ENCODE assay signal across 16 cellular contexts in genomic region chr7:608954-609711, GRCh38.
DNase-seq lines count a peak whose midpoint lies in the region; ATAC-seq, FAIRE-seq and TF ChIP-seq lines count a peak whose summit lies in the region.
"Had no signal": no experiment of that assay in that cellular context is flagged by ENCODE, and none has a peak within 500 bp of the region (broad histone marks: within the 10 kb centered on the region; RNA-seq: fewer than 3 reads in every experiment).

No MANE protein-coding gene starts in this region.

- peaks cover 9 to 11% of the 10 kb centered on the region in 2 donors for H3K36me3 Mint-ChIP-seq in CD4-positive, alpha-beta memory T cell
- no peaks in the 10 kb centered on the region for H3K36me3 Mint-ChIP-seq in osteocyte (ENCODE audit: unreplicated experiment)

- no peak overlapping the region for H3K27ac ChIP-seq in CD4-positive, alpha-beta memory T cell (ENCODE audit: low read depth, low read length)
- H3K27ac ChIP-seq in IMR-90 (ENCODE audit: insufficient read depth, low read length) (no peak overlapping the region), K562 (ENCODE audit: extremely low read depth, low read depth, low read length) (no peak overlapping the region)
- H3K27ac ChIP-seq: neutrophil, VCaP had no signal

- no peak for FAIRE-seq in K562 (lab: Jason Lieb, UNC)
- FAIRE-seq in urothelium cell line (lab: Jason Lieb, UNC), result no peak

- H2AK5ac ChIP-seq in IMR-90 (ENCODE audit: low read depth, low read length), result no peak overlapping the region

- H3K4me3 ChIP-seq in CD4-positive, alpha-beta memory T cell (ENCODE audit: low read length in 2 of 2), result no peak overlapping the region
- H3K4me3 ChIP-seq in IMR-90 (ENCODE audit: insufficient read depth, low read depth, low read length), result no peak overlapping the region
- no peak overlapping the region for H3K4me3 ChIP-seq in K562
- H3K4me3 ChIP-seq: adrenal gland, gastroesophageal sphincter, testis had no signal

- H3K23ac ChIP-seq in IMR-90 (ENCODE audit: low read depth, low read length), result no peak overlapping the region

- H3K27me3 ChIP-seq in CD4-positive, alpha-beta memory T cell (ENCODE audit: insufficient read depth, low read length), result no peaks in the 10 kb centered on the region
- no peaks in the 10 kb centered on the region; the same call in 1 of the 2 replicates for H3K27me3 ChIP-seq in IMR-90 (ENCODE audit: control insufficient read depth, insufficient read depth, low read length)
- H3K27me3 ChIP-seq in K562 (ENCODE audit: control insufficient read depth in 2 of 2, insufficient read depth in 2 of 2, low read length in 2 of 2), result no peaks in the 10 kb centered on the region
- H3K27me3 ChIP-seq: adrenal gland, gastroesophageal sphincter, testis had no signal

- no peaks in the 10 kb centered on the region for H3K27me3 Mint-ChIP-seq in CD4-positive, alpha-beta memory T cell
- H3K27me3 Mint-ChIP-seq in osteocyte (ENCODE audit: unreplicated experiment), result no peaks in the 10 kb centered on the region

- DNase-seq in CD4-positive, alpha-beta memory T cell, result no peak
- DNase-seq in IMR-90 (no peak), K562 (ENCODE audit: extremely low read depth in 1 of 4, low spot score in 3 of 4) (no peak), osteocyte (ENCODE audit: extremely low spot score, unreplicated experiment) (no peak), anterior cingulate cortex (lab: John Stamatoyannopoulos, UW) (no peak), islet precursor cell (no peak), urothelium cell line (ENCODE audit: low spot score) (no peak)
- DNase-seq: adrenal gland, cortex of kidney, DMS153, NCI-H187, NCI-H446 treated with DMSO at 0.1 percent for 48 hours, testis had no signal

- no peaks in the 10 kb centered on the region for H3K36me3 ChIP-seq in CD4-positive, alpha-beta memory T cell (ENCODE audit: insufficient read depth, low read length)
- H3K36me3 ChIP-seq in IMR-90 (ENCODE audit: control insufficient read depth, insufficient read depth, low read length) (no peaks in the 10 kb centered on the region), K562 (ENCODE audit: control insufficient read depth, insufficient read depth, low read length) (peaks cover 16% of the 10 kb centered on the region)
- H3K36me3 ChIP-seq: adrenal gland, neutrophil had no signal

- no peak for ATAC-seq in IMR-90 (ENCODE audit: low read depth)
- no peak for ATAC-seq in K562
- ATAC-seq: gastroesophageal sphincter had no signal

- no peak overlapping the region for H3K18ac ChIP-seq in IMR-90 (ENCODE audit: low read depth, low read length)

- H3K27ac Mint-ChIP-seq in CD4-positive, alpha-beta memory T cell, result peak overlapping the region in 5 of 7 donors; percentile 19 to 72 (median 57)
- peak overlapping the region; percentile 59 for H3K27ac Mint-ChIP-seq in osteocyte (ENCODE audit: unreplicated experiment)

- H2BK20ac ChIP-seq in IMR-90 (ENCODE audit: low read depth, low read length), result no peak overlapping the region

- H2AFZ ChIP-seq in IMR-90 (replicated peaks; ENCODE audit: low read length, poor library complexity), result peak overlapping the region; percentile 61
- H2AFZ ChIP-seq in K562 (ENCODE audit: low read depth, low read length), result no peak overlapping the region

- dilution Hi-C loops in IMR-90 (cut with HindIII; ENCODE audit: low sequenced_read_pairs, unreplicated experiment), result no loop called here

- TF ChIP-seq RAD21 in IMR-90 (IDR thresholded peaks at IDR 0.05; ENCODE audit: low read length) (no peak), K562 (CRISPR knock-in tag; conservative IDR thresholded peaks at IDR 0.05 in 1 of 2, IDR thresholded peaks at IDR 0.05 in 1 of 2) (no peak)

- TF ChIP-seq CTCF in IMR-90 (conservative IDR thresholded peaks at IDR 0.05; ENCODE audit: low read depth, low read length) (no peak), K562 (IDR thresholded peaks at IDR 0.05 in 2 of 3, conservative IDR thresholded peaks at IDR 0.05 in 1 of 3; ENCODE audit: insufficient read depth in 2 of 3, low read depth in 1 of 3, low read length in 3 of 3) (no peak), osteocyte (IDR thresholded peaks at IDR 0.05) (no peak)

- peaks cover 26% of the 10 kb centered on the region; the same call in 2 of the 3 replicates for H3K79me2 ChIP-seq in K562 (ENCODE audit: control insufficient read depth, insufficient read depth, low read length)

- peak overlapping the region in 1 of 8 donors; percentile 41 for H3K4me3 Mint-ChIP-seq in CD4-positive, alpha-beta memory T cell
- no peak overlapping the region for H3K4me3 Mint-ChIP-seq in osteocyte (ENCODE audit: unreplicated experiment)

- H4K91ac ChIP-seq in IMR-90 (ENCODE audit: insufficient read depth, low read depth, low read length), result no peak overlapping the region

- H3K9me1 ChIP-seq in IMR-90 (ENCODE audit: insufficient read depth, low read length), result no peaks in the 10 kb centered on the region
- peaks cover 6% of the 10 kb centered on the region for H3K9me1 ChIP-seq in K562 (ENCODE audit: control insufficient read depth, insufficient read depth, low read length)

- H2BK120ac ChIP-seq in IMR-90 (ENCODE audit: low read depth, low read length), result no peak overlapping the region

- intact Hi-C loops in CD4-positive, alpha-beta memory T cell (cut with micrococcal nuclease), result no loop called here
- intact Hi-C loops in IMR-90 (cut with micrococcal nuclease) (no loop called here), K562 (cut with micrococcal nuclease) (loop anchor here (10.0 kb wide), 1 partner anchor 144 kb away; no protein-coding TSS in a partner anchor)

- H3K9me3 ChIP-seq in CD4-positive, alpha-beta memory T cell (ENCODE audit: control insufficient read depth in 1 of 2, low read length in 2 of 2), result no peaks in the 10 kb centered on the region
- no peaks in the 10 kb centered on the region for H3K9me3 ChIP-seq in IMR-90 (ENCODE audit: control insufficient read depth, insufficient read depth, low read length)
- H3K9me3 ChIP-seq in K562 (replicated peaks; ENCODE audit: control insufficient read depth, insufficient read depth, low read depth, low read length), result no peaks in the 10 kb centered on the region
- H3K9me3 ChIP-seq: adrenal gland, gastroesophageal sphincter, neutrophil, testis had no signal

- H3K4ac ChIP-seq in IMR-90 (ENCODE audit: low read depth, low read length), result no peak overlapping the region

- H3K14ac ChIP-seq in IMR-90 (replicated peaks; ENCODE audit: low read depth, low read length), result no peak overlapping the region

- no peaks in the 10 kb centered on the region for H4K20me1 ChIP-seq in IMR-90 (ENCODE audit: insufficient read depth, low read length)
- no peaks in the 10 kb centered on the region for H4K20me1 ChIP-seq in K562 (replicated peaks; ENCODE audit: control insufficient read depth, insufficient read depth, low read length)

- H3K9ac ChIP-seq in IMR-90 (ENCODE audit: low read depth, low read length), result no peak overlapping the region
- H3K9ac ChIP-seq in K562 (ENCODE audit: insufficient read depth in 1 of 2, low read depth in 2 of 2, low read length in 2 of 2), result peak overlapping the region in 1 of 2 experiments; percentile 83; a peak in 2 of 4 replicates

- H3K9me3 Mint-ChIP-seq in CD4-positive, alpha-beta memory T cell, result peaks cover 0 to 7% (median 2%) of the 10 kb centered on the region in 8 donors
- H3K9me3 Mint-ChIP-seq in osteocyte (ENCODE audit: unreplicated experiment), result no peaks in the 10 kb centered on the region

- H3K4me1 ChIP-seq in CD4-positive, alpha-beta memory T cell (ENCODE audit: insufficient read depth, low read length), result peaks cover 34% of the 10 kb centered on the region
- H3K4me1 ChIP-seq in IMR-90 (ENCODE audit: control insufficient read depth, insufficient read depth, low read length) (0 out of 2 replicates have a peak, but pooled peaks cover 3% of the 10 kb centered on the region), K562 (replicated peaks in 1 of 2; ENCODE audit: control insufficient read depth in 2 of 2, insufficient read depth in 2 of 2, low read length in 2 of 2) (peaks cover 40 to 65% of the 10 kb centered on the region in 2 experiments)

- WGBS in IMR-90 (ENCODE audit: extremely low coverage in 2 of 2, insufficient read length in 1 of 2), 2 experiments, result 98% methylated on average over 7 of the region's 15 CpGs; no CpG with 5 or more reads in 1 of the 2 experiments
- 92% methylated on average over 13 of the region's 15 CpGs for WGBS in K562 (ENCODE audit: insufficient coverage, low coverage, missing lambda C conversion rate)

- TF ChIP-seq EP300 in K562 (IDR thresholded peaks at IDR 0.05; ENCODE audit: low read length), result no peak

- no peak overlapping the region for H2BK15ac ChIP-seq in IMR-90 (ENCODE audit: low read depth, low read length)

- POLR2A ChIA-PET in CD4-positive, alpha-beta memory T cell (lab: Charles Lee; ENCODE audit: partially characterized antibody), result interaction anchor here (1.8 kb wide), 1 partner anchor 9 kb away, joined by 7 read pairs; no protein-coding TSS in a partner anchor
- POLR2A ChIA-PET in IMR-90 (lab: Charles Lee; ENCODE audit: unreplicated experiment) (no interaction called here), K562 (lab: Yijun Ruan, JAX) (interaction anchor here (0.7 kb wide), 1 partner anchor 81 kb away, joined by 4 read pairs; no protein-coding TSS in a partner anchor)

- no peak overlapping the region for H4K5ac ChIP-seq in IMR-90 (ENCODE audit: low read depth, low read length)

- TF ChIP-seq POLR2A in IMR-90 (IDR thresholded peaks at IDR 0.05; ENCODE audit: low read depth, low read length) (no peak), K562 (conservative IDR thresholded peaks at IDR 0.05) (no peak)

- no peaks in the 10 kb centered on the region for H3K79me1 ChIP-seq in IMR-90 (ENCODE audit: low read depth in 1 of 2, low read length in 2 of 2)

- H4K8ac ChIP-seq in IMR-90 (ENCODE audit: low read depth in 2 of 2, low read length in 2 of 2), result no peak overlapping the region

- no TSS peak for BruUV-seq in IMR-90 (replicated peaks; lab: Mats Ljungman, UMichigan)
- no TSS peak for BruUV-seq in K562 (replicated peaks; lab: Mats Ljungman, UMichigan)

- CTCF ChIA-PET in CD4-positive, alpha-beta memory T cell (lab: Charles Lee; ENCODE audit: partially characterized antibody), result no interaction called here
- CTCF ChIA-PET in IMR-90 (lab: Yijun Ruan, JAX) (no interaction called here), K562 (lab: Yijun Ruan, JAX; ENCODE audit: low intra/inter-chr PET ratio) (no interaction called here)

- in situ Hi-C loops in IMR-90 (cut with MboI; ENCODE audit: low sequenced_read_pairs) (no loop called here), K562 (cut with MboI) (no loop called here)

- H3K56ac ChIP-seq in IMR-90 (ENCODE audit: extremely low read depth, insufficient read depth, low read length), result no peak overlapping the region

- no peak overlapping the region for H3K4me2 ChIP-seq in IMR-90 (ENCODE audit: low read depth, low read length)
- H3K4me2 ChIP-seq in K562 (ENCODE audit: insufficient read depth, low read length), result no peak overlapping the region

- H2BK5ac ChIP-seq in IMR-90 (ENCODE audit: low read depth, low read length, poor library complexity, severe bottlenecking), result no peak overlapping the region

- H3K4me1 Mint-ChIP-seq in CD4-positive, alpha-beta memory T cell, result peaks cover 21 to 53% (median 39%) of the 10 kb centered on the region in 4 donors
- H3K4me1 Mint-ChIP-seq in osteocyte (ENCODE audit: unreplicated experiment), result peaks cover 47% of the 10 kb centered on the region

- H2AK9ac ChIP-seq in IMR-90 (replicated peaks; ENCODE audit: low read depth, low read length, poor library complexity), result peak overlapping the region; percentile 28

TF ChIP-seq in IMR-90, 13 proteins besides CTCF, POLR2A, EP300 and RAD21 (continues in another document):
- no peak for TF ChIP-seq NFE2L2 (IDR thresholded peaks at IDR 0.05; ENCODE audit: low read depth, low read length)
